8 cellular contexts compared by ENCODE assay signal in genomic region chr3:48595526-48596121, GRCh38. TPM values are rescaled to one million over a fixed set of nuclear protein-coding genes. Genes with fewer than 3 reads are reported as not detected.
DNase-seq lines count a peak whose midpoint lies in the region; ATAC-seq and TF ChIP-seq lines count a peak whose summit lies in the region.

No MANE protein-coding gene starts in this region.

- peak overlapping the region in 2 of 7 donors; percentile 51 to 57 for H3K27ac Mint-ChIP-seq in CD14-positive monocyte
- peak overlapping the region; percentile 96 for H3K27ac Mint-ChIP-seq in nephron progenitor cell

- no peak overlapping the region for H3K9ac ChIP-seq in NT2/D1 (ENCODE audit: insufficient read length, low read depth)

- H3K27me3 Mint-ChIP-seq in CD14-positive monocyte (ENCODE audit: low read depth in 3 of 3) (peaks cover 38 to 47% (median 43%) of the 10 kb centered on the region in 3 donors), nephron progenitor cell (ENCODE audit: low read depth, poor library complexity) (no peaks in the 10 kb centered on the region)

- H3K27me3 ChIP-seq in NT2/D1 (ENCODE audit: insufficient read depth, insufficient read length) = no peaks in the 10 kb centered on the region

- H3K36me3 Mint-ChIP-seq in CD14-positive monocyte (peaks cover 39 to 41% of the 10 kb centered on the region in 2 donors), nephron progenitor cell (ENCODE audit: low read depth) (peaks cover 23% of the 10 kb centered on the region)

- intact Hi-C loops in CD14-positive monocyte (cut with micrococcal nuclease) = no loop called here
- intact Hi-C loops in OCI-LY7 (cut with micrococcal nuclease; ENCODE audit: unreplicated experiment) = no loop called here

- TF ChIP-seq CTCF in CD14-positive monocyte (IDR thresholded peaks at IDR 0.05) = no peak
- no peak for TF ChIP-seq CTCF in epithelial cell of proximal tubule (conservative IDR thresholded peaks at IDR 0.05; ENCODE audit: low read depth, low read length)
- TF ChIP-seq CTCF in nephron progenitor cell (IDR thresholded peaks at IDR 0.05) = no peak
- no peak for TF ChIP-seq CTCF in OCI-LY7 (conservative IDR thresholded peaks at IDR 0.05; ENCODE audit: low read length)

- H3K27ac ChIP-seq in OCI-LY7 (ENCODE audit: low read depth, low read length, poor library complexity, severe bottlenecking) = no peak overlapping the region

- DNase-seq in CD14-positive monocyte (ENCODE audit: low spot score) = peak; percentile 73
- DNase-seq in NT2/D1 (ENCODE audit: low read depth, low spot score) = peak; percentile 54
- no peak for DNase-seq in epithelial cell of proximal tubule (ENCODE audit: low read depth)
- peak; percentile 27 for DNase-seq in nephron progenitor cell
- DNase-seq in putamen (ENCODE audit: low spot score) = no peak
- DNase-seq in DMS153 (lab: John Stamatoyannopoulos, UW) = no peak
- DNase-seq in OCI-LY7 (ENCODE audit: low spot score) = no peak

- H3K9me3 ChIP-seq in NT2/D1 (ENCODE audit: insufficient read depth, low read length) = no peaks in the 10 kb centered on the region
- H3K9me3 ChIP-seq in OCI-LY7 (ENCODE audit: low read length) = no peaks in the 10 kb centered on the region

- H3K4me1 ChIP-seq in NT2/D1 (ENCODE audit: insufficient read depth, insufficient read length) (peaks cover 52% of the 10 kb centered on the region), OCI-LY7 (ENCODE audit: insufficient read depth, low read length, poor library complexity, severe bottlenecking) (no peaks in the 10 kb centered on the region)

- no peaks in the 10 kb centered on the region for H3K9me2 ChIP-seq in OCI-LY7 (ENCODE audit: insufficient read depth, low read length)

- H3K4me1 Mint-ChIP-seq in CD14-positive monocyte (peaks cover 12% of the 10 kb centered on the region), nephron progenitor cell (peaks cover 47% of the 10 kb centered on the region)

- H3K36me3 ChIP-seq in NT2/D1 (ENCODE audit: insufficient read depth, insufficient read length, low read length) (peaks cover 76% of the 10 kb centered on the region), OCI-LY7 (ENCODE audit: insufficient read depth, low read length) (peaks cover 34% of the 10 kb centered on the region)

- H3K4me3 Mint-ChIP-seq in CD14-positive monocyte = peak overlapping the region in 1 of 2 donors; percentile 83
- no peak overlapping the region for H3K4me3 Mint-ChIP-seq in nephron progenitor cell

- CTCF ChIA-PET in OCI-LY7 (lab: Charles Lee; ENCODE audit: unreplicated experiment) = no interaction called here

- H4K20me1 ChIP-seq in OCI-LY7 (ENCODE audit: insufficient read depth, low read length) = no peaks in the 10 kb centered on the region

- H2AFZ ChIP-seq in OCI-LY7 (ENCODE audit: low read length) = no peak overlapping the region

- no peak overlapping the region for H3K4me3 ChIP-seq in NT2/D1 (ENCODE audit: insufficient read length, low read depth)
- peak overlapping the region; percentile 46 for H3K4me3 ChIP-seq in epithelial cell of proximal tubule (ENCODE audit: low read depth, low read length)
- H3K4me3 ChIP-seq in OCI-LY7 (ENCODE audit: low read depth, low read length, poor library complexity, severe bottlenecking) = no peak overlapping the region

- no peaks in the 10 kb centered on the region for H3K79me2 ChIP-seq in OCI-LY7 (ENCODE audit: insufficient read depth, low read depth, low read length)

- POLR2A ChIA-PET in OCI-LY7 (lab: Charles Lee) = no interaction called here

- no peak for ATAC-seq in HG03139 (IDR thresholded peaks at IDR 0.05; ENCODE audit: unreplicated experiment)

- H3K9me3 Mint-ChIP-seq in CD14-positive monocyte (peaks cover 0 to 6% (median 0%) of the 10 kb centered on the region in 7 donors), nephron progenitor cell (no peaks in the 10 kb centered on the region)

- no peak overlapping the region for H3K4me2 ChIP-seq in OCI-LY7 (ENCODE audit: low read length)

- no TSS peak for BruUV-seq in OCI-LY7 (replicated peaks; lab: Mats Ljungman, UMichigan)

RNA-seq across cellular contexts. Expression of gene COL7A1, which starts 0.5 kb away (rescaled TPM):
- polyA plus RNA-seq in CD14-positive monocyte = under 1 TPM in 1 of 2 donors, not detected in 1; 0.37 TPM
- total RNA-seq in epithelial cell of proximal tubule (47.5 and 211 TPM in 2 replicates), OCI-LY7 (2022) (7.0 and 10.8 TPM in 2 replicates)
- 4.1 and 7.9 TPM in 2 replicates for total RNA-seq in OCI-LY7 (2014; rRNA removed; shearing (Covaris generic))

RNA-seq across cellular contexts. Expression of gene UQCRC1, which starts 13.8 kb away (rescaled TPM):
- 100 to 1,000 TPM; 350 to 409 TPM for polyA plus RNA-seq in CD14-positive monocyte
- total RNA-seq in epithelial cell of proximal tubule = 348 and 432 TPM in 2 replicates
- 125 and 168 TPM in 2 replicates for total RNA-seq in OCI-LY7 (2014; rRNA removed; shearing (Covaris generic))
- total RNA-seq in OCI-LY7 (2022) = 159 and 194 TPM in 2 replicates

RNA-seq across cellular contexts. Expression of gene TMEM89, which starts 25.9 kb away (rescaled TPM):
- not detected for polyA plus RNA-seq in CD14-positive monocyte
- not detected in 2 replicates for total RNA-seq in epithelial cell of proximal tubule
- not detected in 2 replicates for total RNA-seq in OCI-LY7 (2014; rRNA removed; shearing (Covaris generic))
- total RNA-seq in OCI-LY7 (2022) = 1.6 TPM in 1 of 2 replicates, not detected in the other

RNA-seq across cellular contexts. Expression of gene UCN2, which starts 32.0 kb away (rescaled TPM):
- not detected for polyA plus RNA-seq in CD14-positive monocyte
- total RNA-seq in epithelial cell of proximal tubule = 4.8 and 6.6 TPM in 2 replicates
- total RNA-seq in OCI-LY7 (2014; rRNA removed; shearing (Covaris generic)) = 0.16 TPM in 1 of 2 replicates, not detected in the other
- not detected in 2 replicates for total RNA-seq in OCI-LY7 (2022)

RNA-seq across cellular contexts. Expression of gene PFKFB4, which starts 39.0 kb away (rescaled TPM):
- 10 to 100 TPM; 32.2 to 34.9 TPM for polyA plus RNA-seq in CD14-positive monocyte
- total RNA-seq in epithelial cell of proximal tubule (8.8 and 19.3 TPM in 2 replicates), OCI-LY7 (2022) (10.8 and 29.0 TPM in 2 replicates)
- total RNA-seq in OCI-LY7 (2014; rRNA removed; shearing (Covaris generic)) = 3.8 and 5.0 TPM in 2 replicates

Comparison
In these comparisons a context has a peak if more than half of its experiments do, and no peak if none do; other contexts are left out.
1. DNase-seq: peak in CD14-positive monocyte (single experiment), NT2/D1 (single experiment) and nephron progenitor cell (single experiment); none in epithelial cell of proximal tubule (single experiment), putamen (single experiment), DMS153 (single experiment) and OCI-LY7 (single experiment).